24 cellular contexts compared by ENCODE assay signal in genomic region chr11:90912631-90913030, GRCh38.
"Had no signal": no experiment of that assay in that cellular context is flagged by ENCODE, and none has a peak within 500 bp of the region (broad histone marks: within the 10 kb centered on the region; RNA-seq: fewer than 3 reads in every experiment).

No MANE protein-coding gene starts in this region.

- H3K4me3 Mint-ChIP-seq: dendritic cell treated with granulocyte-macrophage colony-stimulating factor and Interleukin-4, amounts not matched to agents 40 ng/mL and 50 ng/mL, for 4 days; effector memory CD8-positive, alpha-beta T cell; endodermal cell had no signal

- H3K27ac ChIP-seq: colonic mucosa, coronary artery, dorsolateral prefrontal cortex, epithelial cell of prostate, esophagus muscularis mucosa, esophagus squamous epithelium, foreskin keratinocyte, gastrocnemius medialis, gastroesophageal sphincter, heart left ventricle, heart right ventricle had no signal

- H3K9me3 Mint-ChIP-seq: endodermal cell had no signal

- H3K36me3 ChIP-seq: colonic mucosa, esophagus muscularis mucosa, esophagus squamous epithelium, gastrocnemius medialis, gastroesophageal sphincter, heart left ventricle, heart right ventricle had no signal

- H3K9me3 ChIP-seq: colonic mucosa, esophagus muscularis mucosa, esophagus squamous epithelium, gastrocnemius medialis, gastroesophageal sphincter, heart left ventricle had no signal

- H3K4me3 ChIP-seq: colonic mucosa, coronary artery, dorsolateral prefrontal cortex, esophagus muscularis mucosa, esophagus squamous epithelium, gastrocnemius medialis, gastroesophageal sphincter, heart left ventricle, heart right ventricle had no signal

- H3K27me3 Mint-ChIP-seq: dendritic cell treated with granulocyte-macrophage colony-stimulating factor and Interleukin-4, amounts not matched to agents 40 ng/mL and 50 ng/mL, for 4 days; effector memory CD8-positive, alpha-beta T cell had no signal

- DNase-seq: colonic mucosa; cortex of kidney; dermis blood vessel endothelial cell; dorsolateral prefrontal cortex; effector CD4-positive, alpha-beta T cell; effector CD8-positive, alpha-beta T cell; effector memory CD4-positive, alpha-beta T cell; effector memory CD8-positive, alpha-beta T cell; endodermal cell; erythroblast; esophagus squamous epithelium; foreskin fibroblast; foreskin keratinocyte; foreskin melanocyte; gastrocnemius medialis; glutamatergic neuron; head of caudate nucleus; heart left ventricle; heart right ventricle had no signal

- H3K27ac Mint-ChIP-seq: dendritic cell treated with granulocyte-macrophage colony-stimulating factor and Interleukin-4, amounts not matched to agents 40 ng/mL and 50 ng/mL, for 4 days; effector memory CD8-positive, alpha-beta T cell; endodermal cell had no signal

- H3K27me3 ChIP-seq: colonic mucosa, dorsolateral prefrontal cortex, esophagus muscularis mucosa, esophagus squamous epithelium, foreskin keratinocyte, gastrocnemius medialis, gastroesophageal sphincter, heart left ventricle, heart right ventricle had no signal

- H3K4me1 ChIP-seq: colonic mucosa, esophagus muscularis mucosa, esophagus squamous epithelium, foreskin keratinocyte, gastrocnemius medialis, gastroesophageal sphincter, heart left ventricle, heart right ventricle had no signal
